Comparison of ENCODE assay signal across 15 cellular contexts in genomic region chr14:89382487-89383170, GRCh38. TPM values are rescaled to one million over a fixed set of nuclear protein-coding genes. Genes with fewer than 3 reads are reported as not detected.
DNase-seq lines count a peak whose midpoint lies in the region; ATAC-seq, FAIRE-seq and TF ChIP-seq lines count a peak whose summit lies in the region.
"Had no signal": no experiment of that assay in that cellular context is flagged by ENCODE, and none has a peak within 500 bp of the region (broad histone marks: within the 10 kb centered on the region; RNA-seq: fewer than 3 reads in every experiment).

No MANE protein-coding gene starts in this region.

- peaks cover 15% of the 10 kb centered on the region; the same call in 2 of the 3 replicates for H3K9me3 ChIP-seq in GM12878 (replicated peaks; ENCODE audit: control insufficient read depth, insufficient read depth, low read length)
- H3K9me3 ChIP-seq: SJCRH30 had no signal

- H3K9ac ChIP-seq in GM12878 (ENCODE audit: control insufficient read depth, insufficient read depth, low read length), result no peak overlapping the region

- in situ Hi-C loops in GM12878 (cut with MboI), result no loop called here

- POLR2A ChIA-PET in GM12878 (lab: Charles Lee), result interaction anchor here (0.6 to 2.3 kb wide), 7 partner anchors 12 to 1297 kb away, joined by 3 to 13 read pairs (median 6); no protein-coding TSS in a partner anchor
- POLR2A ChIA-PET in naive thymus-derived CD8-positive, alpha-beta T cell (lab: Charles Lee), result interaction anchor here (0.7 to 0.8 kb wide), 2 partner anchors 12 to 38 kb away, joined by 3 to 4 read pairs; no protein-coding TSS in a partner anchor

- no peak for TF ChIP-seq POLR2A in GM12878 (IDR thresholded peaks at IDR 0.05; ENCODE audit: low read depth, low read length)

- H4K20me1 ChIP-seq in GM23338 (replicated peaks; ENCODE audit: insufficient read depth) (peaks cover 68% of the 10 kb centered on the region), GM12878 (ENCODE audit: control insufficient read depth, insufficient read depth) (no peaks in the 10 kb centered on the region)

- H3K4me1 Mint-ChIP-seq in activated naive CD4-positive, alpha-beta T cell treated with anti-CD3 and anti-CD28 coated beads, Interleukin-2, amount 10 ng/mL, durations not matched to agents 7 days and 5 days, result no peaks in the 10 kb centered on the region
- peaks cover 61% of the 10 kb centered on the region for H3K4me1 Mint-ChIP-seq in GM23338
- peaks cover 35 to 81% (median 74%) of the 10 kb centered on the region in 4 donors for H3K4me1 Mint-ChIP-seq in naive thymus-derived CD8-positive, alpha-beta T cell

- no peak overlapping the region for H2AFZ ChIP-seq in GM23338
- H2AFZ ChIP-seq in GM12878 (ENCODE audit: control insufficient read depth, low read depth, low read length), result no peak overlapping the region

- CTCF ChIA-PET in activated naive CD4-positive, alpha-beta T cell treated with anti-CD3 and anti-CD28 coated beads, Interleukin-2, amount 10 ng/mL, durations not matched to agents 7 days and 5 days (lab: Charles Lee), result no interaction called here
- CTCF ChIA-PET in GM12878 (lab: Yijun Ruan, JAX), result interaction anchor here (0.8 to 4.9 kb wide), 7 partner anchors 11 to 74 kb away, joined by 3 to 29 read pairs (median 5); no protein-coding TSS in a partner anchor

- no peak for FAIRE-seq in GM12878 (lab: Jason Lieb, UNC)

- no peaks in the 10 kb centered on the region for H3K27me3 Mint-ChIP-seq in activated naive CD4-positive, alpha-beta T cell treated with anti-CD3 and anti-CD28 coated beads, Interleukin-2, amount 10 ng/mL, durations not matched to agents 7 days and 5 days
- peaks cover 16% of the 10 kb centered on the region for H3K27me3 Mint-ChIP-seq in GM23338 (ENCODE audit: insufficient read depth, low read depth, poor library complexity)
- H3K27me3 Mint-ChIP-seq in naive thymus-derived CD8-positive, alpha-beta T cell, result no peaks in the 10 kb centered on the region

- WGBS in GM12878 (ENCODE audit: insufficient coverage, insufficient replicate concordance, low lambda C conversion rate, missing lambda C conversion rate), result 81% methylated on average over 8 of the region's 8 CpGs

- H3K4me1 ChIP-seq in GM23338 (ENCODE audit: insufficient read depth) (peaks cover 54% of the 10 kb centered on the region), GM12878 (ENCODE audit: control insufficient read depth, insufficient read depth, low read length) (peaks cover 52% of the 10 kb centered on the region)

- 0 out of 2 replicates have a peak, but pooled peaks cover 6% of the 10 kb centered on the region for H3K36me3 ChIP-seq in GM23338 (ENCODE audit: insufficient read depth)
- peaks cover 0 to 1% of the 10 kb centered on the region in 2 experiments; a peak in 2 of 4 replicates for H3K36me3 ChIP-seq in GM12878 (ENCODE audit: control insufficient read depth in 2 of 2, insufficient read depth in 2 of 2, low read length in 1 of 2)
- H3K36me3 ChIP-seq: left lung, SJCRH30 had no signal

- no peak for TF ChIP-seq CTCF in GM23338 (conservative IDR thresholded peaks at IDR 0.05; ENCODE audit: low read depth in 2 of 2)
- TF ChIP-seq CTCF in GM12878 (IDR thresholded peaks at IDR 0.05 in 2 of 3, conservative IDR thresholded peaks at IDR 0.05 in 1 of 3; ENCODE audit: control insufficient read depth in 2 of 3, extremely low read depth in 1 of 3, insufficient read depth in 1 of 3, low read depth in 3 of 3, low read length in 3 of 3), result no peak

- H3K27ac ChIP-seq in GM23338 (ENCODE audit: low read depth) (peak overlapping the region; percentile 66), GM12878 (ENCODE audit: control insufficient read depth, insufficient read depth) (peak overlapping the region; percentile 77)
- H3K27ac ChIP-seq: left lung, SJCRH30 had no signal

- no TSS peak for BruUV-seq in GM12878 (replicated peaks; lab: Mats Ljungman, UMichigan)

- no peak for TF ChIP-seq EP300 in GM12878 (IDR thresholded peaks at IDR 0.05; ENCODE audit: borderline replicate concordance in 1 of 2, control insufficient read depth in 1 of 2, low read depth in 2 of 2, low read length in 2 of 2)

- peaks cover 24% of the 10 kb centered on the region for H3K9me3 Mint-ChIP-seq in activated naive CD4-positive, alpha-beta T cell treated with anti-CD3 and anti-CD28 coated beads, Interleukin-2, amount 10 ng/mL, durations not matched to agents 7 days and 5 days
- H3K9me3 Mint-ChIP-seq in GM23338, result peaks cover 9% of the 10 kb centered on the region
- peaks cover 0 to 21% (median 1%) of the 10 kb centered on the region in 9 donors for H3K9me3 Mint-ChIP-seq in naive thymus-derived CD8-positive, alpha-beta T cell

- peak overlapping the region; percentile 6 for H3K27ac Mint-ChIP-seq in activated naive CD4-positive, alpha-beta T cell treated with anti-CD3 and anti-CD28 coated beads, Interleukin-2, amount 10 ng/mL, durations not matched to agents 7 days and 5 days
- peak overlapping the region; percentile 54; the same call in 1 of the 2 replicates for H3K27ac Mint-ChIP-seq in GM23338
- peak overlapping the region in 9 of 10 donors; percentile 2 to 81 (median 50) for H3K27ac Mint-ChIP-seq in naive thymus-derived CD8-positive, alpha-beta T cell
- H3K27ac Mint-ChIP-seq: activated T-helper 1 cell treated with anti-CD3 and anti-CD28 coated beads, Interleukin-12 subunit alpha, Interleukin-12 subunit beta, Interleukin-2, Interleukin-4 antibody, amounts not matched to agents 30 ng/mL and 10 ng/mL and 1 ng/mL, durations not matched to agents 14 hours and 24 hours and 36 hours; endodermal cell had no signal

- ATAC-seq in GM23338 (no peak), GM12878 (no peak), HG02840 (IDR thresholded peaks at IDR 0.05; ENCODE audit: low FRiP score, unreplicated experiment) (no peak), HG03457 (IDR thresholded peaks at IDR 0.05; ENCODE audit: unreplicated experiment) (no peak)
- ATAC-seq in naive thymus-derived CD8-positive, alpha-beta T cell, result no peak
- ATAC-seq: left lung had no signal

- peaks cover 39% of the 10 kb centered on the region for H3K36me3 Mint-ChIP-seq in activated naive CD4-positive, alpha-beta T cell treated with anti-CD3 and anti-CD28 coated beads, Interleukin-2, amount 10 ng/mL, durations not matched to agents 7 days and 5 days
- H3K36me3 Mint-ChIP-seq in GM23338 (ENCODE audit: low read depth), result peaks cover 72% of the 10 kb centered on the region
- H3K36me3 Mint-ChIP-seq in naive thymus-derived CD8-positive, alpha-beta T cell, result peaks cover 6 to 24% (median 23%) of the 10 kb centered on the region in 3 donors

- no peak overlapping the region for H3K4me3 Mint-ChIP-seq in activated naive CD4-positive, alpha-beta T cell treated with anti-CD3 and anti-CD28 coated beads, Interleukin-2, amount 10 ng/mL, durations not matched to agents 7 days and 5 days
- no peak overlapping the region for H3K4me3 Mint-ChIP-seq in GM23338
- peak overlapping the region in 1 of 10 donors; percentile 36 for H3K4me3 Mint-ChIP-seq in naive thymus-derived CD8-positive, alpha-beta T cell
- H3K4me3 Mint-ChIP-seq: activated T-helper 1 cell treated with anti-CD3 and anti-CD28 coated beads, Interleukin-12 subunit alpha, Interleukin-12 subunit beta, Interleukin-2, Interleukin-4 antibody, amounts not matched to agents 30 ng/mL and 10 ng/mL and 1 ng/mL, durations not matched to agents 14 hours and 24 hours and 36 hours; endodermal cell had no signal

- H3K4me2 ChIP-seq in GM23338 (no peak overlapping the region), GM12878 (ENCODE audit: control insufficient read depth, insufficient read depth) (peak overlapping the region; percentile 75; the same call in 1 of the 2 replicates)

- H3K4me3 ChIP-seq in GM23338 (no peak overlapping the region), GM12878 (no peak overlapping the region)
- H3K4me3 ChIP-seq: left lung, SJCRH30 had no signal

- H3K27me3 ChIP-seq in GM23338 (ENCODE audit: insufficient read depth) (no peaks in the 10 kb centered on the region), GM12878 (replicated peaks in 1 of 2; ENCODE audit: control insufficient read depth in 2 of 2, insufficient read depth in 2 of 2, low read length in 1 of 2) (no peaks in the 10 kb centered on the region)
- H3K27me3 ChIP-seq: left lung, SJCRH30 had no signal

- peaks cover 11% of the 10 kb centered on the region for H3F3A ChIP-seq in GM23338 (replicated peaks; ENCODE audit: low read depth)

- no peak for DNase-seq in activated naive CD4-positive, alpha-beta T cell treated with anti-CD3 and anti-CD28 coated beads, Interleukin-2, amount 10 ng/mL, durations not matched to agents 7 days and 5 days
- no peak for DNase-seq in activated naive CD4-positive, alpha-beta T cell treated with anti-CD3 and anti-CD28 coated beads, Interleukin-2, amount 50 U/mL, for 16 hours
- DNase-seq in GM23338 (ENCODE audit: low spot score) (no peak), GM12878 (ENCODE audit: low read depth, low spot score) (no peak), NCI-H1105 (lab: John Stamatoyannopoulos, UW) (no peak)
- no peak for DNase-seq in naive thymus-derived CD8-positive, alpha-beta T cell
- DNase-seq: endodermal cell, GOT3, left lung, NCI-H1436, retina, SJCRH30 had no signal

- H3K9me2 ChIP-seq in GM23338 (ENCODE audit: insufficient read depth), result no peaks in the 10 kb centered on the region

- no peak for TF ChIP-seq RAD21 in GM12878 (IDR thresholded peaks at IDR 0.05; ENCODE audit: insufficient read depth, low read depth, low read length)

- SMC1A ChIA-PET in GM12878 (lab: Charles Lee; ENCODE audit: uncharacterized antibody, unreplicated experiment), result interaction anchor here (0.7 to 6.6 kb wide), 14 partner anchors 9 to 670 kb away, joined by 3 to 58 read pairs (median 6); no protein-coding TSS in a partner anchor

- intact Hi-C loops in GM12878 (cut with micrococcal nuclease; ENCODE audit: unreplicated experiment), result loop anchor here (5.0 kb wide), 1 partner anchor 35 kb away; the partner anchor contains the start of gene FOXN3

- RAD21 ChIA-PET in GM12878 (lab: Charles Lee; ENCODE audit: unreplicated experiment), result interaction anchor here (1.1 to 4.8 kb wide), 8 partner anchors 11 to 108 kb away, joined by 3 to 37 read pairs (median 7); no protein-coding TSS in a partner anchor

- H3K79me2 ChIP-seq in GM23338 (replicated peaks; ENCODE audit: insufficient read depth) (peaks cover 100% of the 10 kb centered on the region), GM12878 (ENCODE audit: control insufficient read depth, insufficient read depth, low read length) (peaks cover 76% of the 10 kb centered on the region)

RNA-seq across cellular contexts. Expression of gene FOXN3, which starts 34.4 kb away (rescaled TPM):
- total RNA-seq in GM23338 (2014; rRNA removed; shearing (Covaris generic)), result 149 and 167 TPM in 2 replicates
- polyA plus RNA-seq in GM23338 (2016; fragmentation: Nextera tagmentation; extraction: Ambion mirVana), result 88.3 and 98.9 TPM in 2 replicates
- 112 and 136 TPM in 2 replicates for total RNA-seq in GM12878 (2013; cell fraction: nucleolus; rRNA removed)
- total RNA-seq in GM12878 (2014; rRNA removed), result 41.7 and 42.0 TPM in 2 replicates
- total RNA-seq in GM12878 (2014; rRNA removed; fragmentation: Illumina TruSeq; extraction: Trizol), result 32.5 and 33.8 TPM in 2 replicates
- 66.1 and 68.9 TPM in 2 replicates for total RNA-seq in GM12878 (2021)
- 19.9 TPM for polyA plus RNA-seq in GM12878 (2011; ENCODE audit: low read depth)
- 21.5 and 25.6 TPM in 2 replicates for polyA plus RNA-seq in GM12878 (2011; rRNA removed)
- polyA plus RNA-seq in GM12878 (2011; cell fraction: cytosol; rRNA removed), result 21.5 and 21.7 TPM in 2 replicates
- polyA plus RNA-seq in GM12878 (2011; cell fraction: nucleus; rRNA removed), result 17.3 and 21.5 TPM in 2 replicates
- 28.8 and 31.2 TPM in 2 replicates for polyA plus RNA-seq in GM12878 (2012)
- 43.6 and 46.8 TPM in 2 replicates for polyA plus RNA-seq in GM12878 (2014; fragmentation: Illumina TruSeq; extraction: Trizol)
- polyA plus RNA-seq in GM12878 (2014; fragmentation: Nextera tagmentation; extraction: Ambion mirVana), result 1 to 10 TPM; 4.5 to 7.1 TPM
- polyA plus RNA-seq in GM12878 (2014; rRNA removed), result 34.5 and 38.4 TPM in 2 replicates
- 10 to 100 TPM; 21.2 to 23.7 TPM for polyA plus RNA-seq in GM12878 (2016; fragmentation: Nextera tagmentation; extraction: Ambion mirVana)
- 42.8 and 49.2 TPM in 2 replicates for polyA minus RNA-seq in GM12878 (2011; rRNA and poly(A)+ RNA removed)
- 15.0 and 20.3 TPM in 2 replicates for polyA minus RNA-seq in GM12878 (2011; cell fraction: cytosol; rRNA and poly(A)+ RNA removed)
- 27.3 and 39.6 TPM in 2 replicates for polyA minus RNA-seq in GM12878 (2011; cell fraction: nucleus; rRNA and poly(A)+ RNA removed)
- 100 to 1,000 TPM; 125 to 141 TPM for total RNA-seq in naive thymus-derived CD8-positive, alpha-beta T cell
- polyA plus RNA-seq in naive thymus-derived CD8-positive, alpha-beta T cell, result 100 to 1,000 TPM; 107 to 148 (median 116) TPM
